ENCODE assay signal across 8 cellular contexts in genomic region chr14:21455912-21456667, GRCh38.
A peak's percentile ranks its signal among the peaks of the same experiment; 100 is the strongest.
DNase-seq lines count a peak whose midpoint lies in the region; ATAC-seq lines count a peak whose summit lies in the region.

CHD8 (minus strand) TSS chr14:21456123; CDS start chr14:21431643, 24,480 bp downstream.

- peak; percentile 97 for DNase-seq in AG08396 (ENCODE audit: low spot score)
- DNase-seq in NCI-H345 (lab: John Stamatoyannopoulos, UW), result peak; percentile 100
- peak; percentile 98 to 100 (median 100) for DNase-seq in activated CD4-positive, CD25-positive, alpha-beta regulatory T cell (lab: John Stamatoyannopoulos, UW)
- DNase-seq in central memory CD8-positive, alpha-beta T cell (ENCODE audit: low spot score in 2 of 2), result peak; percentile 96 to 98
- DNase-seq in iris pigment epithelial cell (ENCODE audit: low read depth), result peak; percentile 100
- peak; percentile 99 for DNase-seq in stimulated activated CD4-positive, alpha-beta T cell treated with anti-CD3 and anti-CD28 coated beads, Interleukin-12 subunit alpha, Interleukin-12 subunit beta, amount 100 ng/mL, for 4 hours

- no peaks in the 10 kb centered on the region for H3K9me3 Mint-ChIP-seq in central memory CD8-positive, alpha-beta T cell

- H3K36me3 Mint-ChIP-seq in central memory CD8-positive, alpha-beta T cell (ENCODE audit: insufficient read depth), result peaks cover 26% of the 10 kb centered on the region

- peak within 1 kb of the TSS; percentile 94 for H3K27ac Mint-ChIP-seq in central memory CD8-positive, alpha-beta T cell (ENCODE audit: low read depth)

- ATAC-seq in GM18909 (IDR thresholded peaks at IDR 0.05; ENCODE audit: poor library complexity, unreplicated experiment), result peak; percentile 98
- peak; percentile 97 for ATAC-seq in HG03196 (IDR thresholded peaks at IDR 0.05; ENCODE audit: unreplicated experiment)
- ATAC-seq in central memory CD8-positive, alpha-beta T cell (replicated peaks; ENCODE audit: extremely low read depth, poor library complexity, severe bottlenecking), result peak; percentile 96

- H3K27me3 Mint-ChIP-seq in central memory CD8-positive, alpha-beta T cell, result no peaks in the 10 kb centered on the region

- peak within 1 kb of the TSS; percentile 96 for H3K4me3 Mint-ChIP-seq in central memory CD8-positive, alpha-beta T cell

- peaks cover 36% of the 10 kb centered on the region for H3K4me1 Mint-ChIP-seq in central memory CD8-positive, alpha-beta T cell

Comparison
In these comparisons a context has a peak if more than half of its experiments do, and no peak if none do; other contexts are left out.
1. Peak in every context shown above with its lines: DNase-seq and ATAC-seq.